2 cellular contexts compared by ENCODE assay signal in the genomic region with DNA sequence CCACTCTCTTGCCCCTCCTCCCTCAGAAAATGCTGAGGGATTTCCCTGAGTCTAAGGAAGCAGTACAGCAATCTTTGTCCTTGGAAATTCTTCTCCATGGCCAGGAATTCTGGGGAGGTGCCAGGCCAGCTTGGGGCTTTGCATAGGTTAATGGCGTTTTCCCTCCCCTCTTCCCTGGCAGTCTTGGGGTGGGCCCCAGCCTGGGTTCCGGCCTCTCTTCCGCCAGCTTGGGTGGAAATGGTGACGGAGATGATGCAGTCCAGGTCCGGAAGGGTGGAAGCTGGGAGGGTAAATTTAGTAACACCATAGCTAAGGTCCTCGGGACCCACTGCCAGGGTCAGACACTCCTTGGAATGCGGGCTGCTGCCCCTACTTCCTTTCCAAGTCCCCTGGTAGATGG.
TF ChIP-seq lines count a peak whose summit lies in the region.

No MANE protein-coding gene starts in this region.

TF ChIP-seq in IMR-90, 13 proteins besides CTCF, POLR2A, EP300 and RAD21:
- no peak for TF ChIP-seq CEBPB (IDR thresholded peaks at IDR 0.05; ENCODE audit: low read depth, low read length)
- TF ChIP-seq SMC3 (IDR thresholded peaks at IDR 0.05; ENCODE audit: low read depth, low read length) = no peak
- no peak for TF ChIP-seq NFE2L2 (IDR thresholded peaks at IDR 0.05; ENCODE audit: low read depth, low read length)
- no peak for TF ChIP-seq RCOR1 (IDR thresholded peaks at IDR 0.05; ENCODE audit: insufficient replicate concordance, low read length)
- TF ChIP-seq MAFK (IDR thresholded peaks at IDR 0.05; ENCODE audit: low read depth, low read length) = no peak
- TF ChIP-seq BHLHE40 (IDR thresholded peaks at IDR 0.05; ENCODE audit: low read depth, low read length) = no peak
- TF ChIP-seq, protein P1, sequence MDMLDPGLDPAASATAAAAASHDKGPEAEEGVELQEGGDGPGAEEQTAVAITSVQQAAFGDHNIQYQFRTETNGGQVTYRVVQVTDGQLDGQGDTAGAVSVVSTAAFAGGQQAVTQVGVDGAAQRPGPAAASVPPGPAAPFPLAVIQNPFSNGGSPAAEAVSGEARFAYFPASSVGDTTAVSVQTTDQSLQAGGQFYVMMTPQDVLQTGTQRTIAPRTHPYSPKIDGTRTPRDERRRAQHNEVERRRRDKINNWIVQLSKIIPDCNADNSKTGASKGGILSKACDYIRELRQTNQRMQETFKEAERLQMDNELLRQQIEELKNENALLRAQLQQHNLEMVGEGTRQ (IDR thresholded peaks at IDR 0.05; ENCODE audit: low read depth, low read length) = no peak
- no peak for TF ChIP-seq RFX5 (IDR thresholded peaks at IDR 0.05; ENCODE audit: low read depth, low read length)
- no peak for TF ChIP-seq MXI1 (IDR thresholded peaks at IDR 0.05; ENCODE audit: borderline replicate concordance, low read depth, low read length)
- TF ChIP-seq, protein P2, sequence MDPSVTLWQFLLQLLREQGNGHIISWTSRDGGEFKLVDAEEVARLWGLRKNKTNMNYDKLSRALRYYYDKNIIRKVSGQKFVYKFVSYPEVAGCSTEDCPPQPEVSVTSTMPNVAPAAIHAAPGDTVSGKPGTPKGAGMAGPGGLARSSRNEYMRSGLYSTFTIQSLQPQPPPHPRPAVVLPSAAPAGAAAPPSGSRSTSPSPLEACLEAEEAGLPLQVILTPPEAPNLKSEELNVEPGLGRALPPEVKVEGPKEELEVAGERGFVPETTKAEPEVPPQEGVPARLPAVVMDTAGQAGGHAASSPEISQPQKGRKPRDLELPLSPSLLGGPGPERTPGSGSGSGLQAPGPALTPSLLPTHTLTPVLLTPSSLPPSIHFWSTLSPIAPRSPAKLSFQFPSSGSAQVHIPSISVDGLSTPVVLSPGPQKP (IDR thresholded peaks at IDR 0.05; ENCODE audit: borderline replicate concordance, low read depth, low read length) = no peak
- no peak for TF ChIP-seq MAZ (IDR thresholded peaks at IDR 0.05; ENCODE audit: borderline replicate concordance, low read depth, low read length)
- TF ChIP-seq CHD1 (IDR thresholded peaks at IDR 0.05; ENCODE audit: low read depth, low read length) = no peak
- no peak for TF ChIP-seq FOS (IDR thresholded peaks at IDR 0.05; ENCODE audit: low read depth, low read length)

TF ChIP-seq in H1, 55 proteins besides CTCF, POLR2A, EP300 and RAD21:
- no peak for TF ChIP-seq SAP30 (IDR thresholded peaks at IDR 0.05; ENCODE audit: insufficient read depth, insufficient replicate concordance, low read length)
- TF ChIP-seq ASH2L (IDR thresholded peaks at IDR 0.05; ENCODE audit: low read length) = peak; percentile 23
TF ChIP-seq in H1: peak in this region for 1.
